Comparison of ENCODE assay signal across 12 cellular contexts in the genomic region with DNA sequence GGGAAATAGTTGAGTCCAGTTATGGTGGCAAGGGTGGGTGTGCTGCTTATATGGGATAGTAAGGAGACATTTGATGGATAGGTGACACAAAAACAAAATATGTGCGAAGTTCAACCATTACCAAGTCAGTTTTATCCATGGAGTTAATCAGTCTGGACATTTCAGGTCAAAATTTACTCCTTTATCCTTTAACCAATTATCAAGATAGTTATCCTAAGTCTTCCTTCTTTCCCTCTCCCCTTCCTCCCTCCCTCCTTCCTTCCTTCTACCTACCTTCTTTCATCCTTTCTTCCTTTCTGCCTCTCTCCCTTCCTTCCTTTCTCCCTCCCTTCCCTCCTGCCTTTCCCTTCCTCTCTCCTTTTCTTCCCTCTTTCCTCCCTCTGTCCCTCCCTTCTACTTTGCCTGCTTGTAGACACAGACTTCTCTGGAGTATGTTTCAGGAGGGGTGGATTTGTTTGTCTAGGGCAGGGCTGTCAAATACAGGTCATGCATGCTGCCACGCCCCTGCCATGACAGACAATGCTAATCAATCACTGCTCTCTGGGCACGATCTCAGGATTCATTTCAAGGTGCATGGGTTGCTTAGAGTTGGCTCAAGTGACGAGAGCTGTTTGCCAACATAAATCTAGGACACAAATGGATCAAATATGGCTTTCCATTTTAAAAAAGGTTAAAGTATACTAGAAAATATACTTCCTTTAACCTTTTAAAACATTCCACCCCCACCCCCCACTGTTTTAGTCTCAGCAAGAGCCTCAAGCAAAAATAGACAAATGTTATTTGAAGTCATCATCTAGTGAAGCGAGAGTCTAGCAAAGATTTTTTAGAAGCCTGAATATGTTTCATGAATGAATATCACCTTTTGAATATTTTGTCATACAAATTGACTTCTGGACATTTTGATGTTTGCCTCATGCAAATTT.
DNase-seq lines count a peak whose midpoint lies in the region; ATAC-seq, FAIRE-seq and TF ChIP-seq lines count a peak whose summit lies in the region.
"Had no signal": no experiment of that assay in that cellular context is flagged by ENCODE, and none has a peak within 500 bp of the region (broad histone marks: within the 10 kb centered on the region; RNA-seq: fewer than 3 reads in every experiment).

No MANE protein-coding gene starts in this region.

- H3K9me3 ChIP-seq in pancreas = no peaks in the 10 kb centered on the region
- H3K9me3 ChIP-seq: gastrocnemius medialis had no signal

- TF ChIP-seq POLR2A in GM12891 (IDR thresholded peaks at IDR 0.05; ENCODE audit: low read depth, low read length) = no peak

- intact Hi-C loops in pancreas (cut with DNase I) = no loop called here

- ATAC-seq in pancreas (peak; percentile 48 to 80 (median 62)), GM21381 (IDR thresholded peaks at IDR 0.05; ENCODE audit: unreplicated experiment) (no peak)
- ATAC-seq: gastrocnemius medialis, left ventricle myocardium superior had no signal

- DNase-seq in DMS53 treated with DMSO at 0.1 percent for 48 hours (lab: John Stamatoyannopoulos, UW; ENCODE audit: unreplicated experiment) (peak; percentile 5), NCI-H345 (lab: John Stamatoyannopoulos, UW) (peak; percentile 62), epithelial cell of esophagus (ENCODE audit: low read depth) (peak; percentile 64), pancreas (peak in 2 of 6 donors; percentile 18 to 19), GM12891 (ENCODE audit: insufficient read length, low spot score) (no peak), NCI-H2107 (lab: John Stamatoyannopoulos, UW) (no peak), cortex of kidney (lab: John Stamatoyannopoulos, UW) (no peak)
- DNase-seq: CD8-positive, alpha-beta memory T cell; gastrocnemius medialis; left ventricle myocardium superior; NCI-H1436 had no signal

- peaks cover 0 to 6% (median 4%) of the 10 kb centered on the region in 3 donors for H3K4me1 ChIP-seq in pancreas
- H3K4me1 ChIP-seq: gastrocnemius medialis had no signal

- H3K27ac ChIP-seq in pancreas = no peak overlapping the region
- H3K27ac ChIP-seq: gastrocnemius medialis had no signal

- no peaks in the 10 kb centered on the region for H3K36me3 ChIP-seq in pancreas
- H3K36me3 ChIP-seq: gastrocnemius medialis had no signal

- WGBS in pancreas, 2 donors = 45 to 48% methylated on average over 5 of the region's 5 CpGs

- TF ChIP-seq CTCF in epithelial cell of esophagus (IDR thresholded peaks at IDR 0.05; ENCODE audit: insufficient read depth, low read depth, low read length, missing control alignments) = no peak
- TF ChIP-seq CTCF in pancreas (IDR thresholded peaks at IDR 0.05) = no peak

- FAIRE-seq in pancreas (lab: Jason Lieb, UNC) (no peak), GM12891 (lab: Jason Lieb, UNC) (no peak)

- peak overlapping the region; percentile 4 for H3K4me3 ChIP-seq in epithelial cell of esophagus (ENCODE audit: low read length)
- no peak overlapping the region for H3K4me3 ChIP-seq in pancreas
- H3K4me3 ChIP-seq: gastrocnemius medialis had no signal

- H3K27me3 ChIP-seq in pancreas = no peaks in the 10 kb centered on the region
- H3K27me3 ChIP-seq: gastrocnemius medialis had no signal

TF ChIP-seq in GM12891, 5 proteins besides CTCF, POLR2A, EP300 and RAD21:
- TF ChIP-seq SPI1 (IDR thresholded peaks at IDR 0.05; ENCODE audit: low read depth, low read length) (no peak), TAF1 (IDR thresholded peaks at IDR 0.05; ENCODE audit: low read depth, low read length) (no peak), POU2F2 (IDR thresholded peaks at IDR 0.05; ENCODE audit: low read depth, low read length) (no peak), PAX5 (IDR thresholded peaks at IDR 0.05; ENCODE audit: insufficient read depth, low read length, severe bottlenecking) (no peak), POLR2AphosphoS5 (IDR thresholded peaks at IDR 0.05; ENCODE audit: low read depth, low read length) (no peak)
TF ChIP-seq in GM12891: peak in this region for 0.

Comparison
In these comparisons a context has a peak if more than half of its experiments do, and no peak if none do; other contexts are left out.
1. DNase-seq: peak in DMS53 treated with DMSO at 0.1 percent for 48 hours (single experiment), NCI-H345 (single experiment) and epithelial cell of esophagus (single experiment); none in GM12891 (single experiment), NCI-H2107 (single experiment) and cortex of kidney (single experiment).